Comparison of ENCODE assay signal across 8 cellular contexts in the genomic region with DNA sequence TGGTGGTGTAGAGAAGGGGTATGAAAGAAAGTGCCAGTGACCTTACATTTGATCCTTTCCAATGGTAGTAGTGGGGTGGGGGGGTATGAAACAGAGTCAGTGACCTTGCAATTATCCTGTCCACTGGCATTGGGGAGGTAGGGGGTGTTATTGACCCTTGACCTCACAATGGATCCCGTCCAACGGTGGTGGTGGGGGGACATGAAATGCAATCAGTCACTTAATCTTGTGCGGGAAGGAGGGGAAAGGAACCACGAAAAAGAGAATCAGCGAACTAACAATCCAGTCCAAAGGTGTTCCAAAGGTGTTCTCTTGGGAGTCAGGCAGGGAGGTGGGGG. TPM values are rescaled to one million over a fixed set of nuclear protein-coding genes. Genes with fewer than 3 reads are reported as not detected.
DNase-seq lines count a peak whose midpoint lies in the region; ATAC-seq and TF ChIP-seq lines count a peak whose summit lies in the region.

No MANE protein-coding gene starts in this region.

- POLR2A ChIA-PET in HEK293 (lab: Yijun Ruan, JAX) = interaction anchor here (0.8 kb wide), 1 partner anchor 31 kb away, joined by 3 read pairs; no protein-coding TSS in a partner anchor
- POLR2A ChIA-PET in activated CD8-positive, alpha-beta T cell treated with anti-CD3 and anti-CD28 coated beads, Interleukin-2, amount 10 ng/mL, durations not matched to agents 7 days and 5 days (lab: Charles Lee) = interaction anchor here (0.6 to 3.2 kb wide), 5 partner anchors 15 to 97 kb away, joined by 3 to 27 read pairs (median 4); no protein-coding TSS in a partner anchor

- H3K4me1 Mint-ChIP-seq in activated CD8-positive, alpha-beta T cell treated with anti-CD3 and anti-CD28 coated beads, Interleukin-2, amount 10 ng/mL, durations not matched to agents 7 days and 5 days (ENCODE audit: low read depth) = peaks cover 37% of the 10 kb centered on the region
- peaks cover 25% of the 10 kb centered on the region for H3K4me1 Mint-ChIP-seq in stimulated activated effector memory CD8-positive, alpha-beta T cell treated with anti-CD3 and anti-CD28 coated beads, Interleukin-12 subunit alpha, Interleukin-12 subunit beta, amount 100 ng/mL, for 72 hours

- H3K27ac Mint-ChIP-seq in activated CD8-positive, alpha-beta T cell treated with anti-CD3 and anti-CD28 coated beads, Interleukin-2, amount 10 ng/mL, durations not matched to agents 7 days and 5 days = peak overlapping the region; percentile 93
- peak overlapping the region; percentile 89 for H3K27ac Mint-ChIP-seq in stimulated activated effector memory CD8-positive, alpha-beta T cell treated with anti-CD3 and anti-CD28 coated beads, Interleukin-12 subunit alpha, Interleukin-12 subunit beta, amount 100 ng/mL, for 72 hours

- no peaks in the 10 kb centered on the region for H3K36me3 ChIP-seq in HEK293 (ENCODE audit: control insufficient read depth in 2 of 2, insufficient read depth in 1 of 2, low read length in 2 of 2)
- H3K36me3 ChIP-seq in iPS-18a (ENCODE audit: control insufficient read depth, low read depth, low read length) = no peaks in the 10 kb centered on the region

- CTCF ChIA-PET in HEK293 (lab: Yijun Ruan, JAX) = interaction anchor here (1.2 kb wide), 1 partner anchor 31 kb away, joined by 3 read pairs; no protein-coding TSS in a partner anchor
- CTCF ChIA-PET in activated CD8-positive, alpha-beta T cell treated with anti-CD3 and anti-CD28 coated beads, Interleukin-2, amount 10 ng/mL, durations not matched to agents 7 days and 5 days (lab: Charles Lee) = interaction anchor here (1.1 to 1.2 kb wide), 3 partner anchors 66 to 102 kb away, joined by 3 to 7 read pairs (median 3); no protein-coding TSS in a partner anchor

- ATAC-seq in activated CD8-positive, alpha-beta T cell treated with anti-CD3 and anti-CD28 coated beads, Interleukin-2, amount 10 ng/mL, durations not matched to agents 7 days and 5 days = no peak
- ATAC-seq in stimulated activated effector memory CD8-positive, alpha-beta T cell treated with anti-CD3 and anti-CD28 coated beads, Interleukin-12 subunit alpha, Interleukin-12 subunit beta, amount 100 ng/mL, for 72 hours = no peak
- ATAC-seq in GM18907 (IDR thresholded peaks at IDR 0.05; ENCODE audit: unreplicated experiment) (no peak), GM21360 (IDR thresholded peaks at IDR 0.05; ENCODE audit: unreplicated experiment) (no peak)

- no peaks in the 10 kb centered on the region for H3K9me3 Mint-ChIP-seq in activated CD8-positive, alpha-beta T cell treated with anti-CD3 and anti-CD28 coated beads, Interleukin-2, amount 10 ng/mL, durations not matched to agents 7 days and 5 days (ENCODE audit: insufficient read depth)
- H3K9me3 Mint-ChIP-seq in stimulated activated effector memory CD8-positive, alpha-beta T cell treated with anti-CD3 and anti-CD28 coated beads, Interleukin-12 subunit alpha, Interleukin-12 subunit beta, amount 100 ng/mL, for 72 hours = no peaks in the 10 kb centered on the region

- TF ChIP-seq CTCF in HEK293 (tag by site-specific recombination; IDR thresholded peaks at IDR 0.05) = no peak

- H3K27ac ChIP-seq in HEK293 (ENCODE audit: extremely low read depth, low read depth, low read length) (peak overlapping the region; percentile 69), iPS-18a (ENCODE audit: low read length) (peak overlapping the region; percentile 78)

- H3K36me3 Mint-ChIP-seq in activated CD8-positive, alpha-beta T cell treated with anti-CD3 and anti-CD28 coated beads, Interleukin-2, amount 10 ng/mL, durations not matched to agents 7 days and 5 days (ENCODE audit: low read depth) = peaks cover 6% of the 10 kb centered on the region
- peaks cover 5% of the 10 kb centered on the region for H3K36me3 Mint-ChIP-seq in stimulated activated effector memory CD8-positive, alpha-beta T cell treated with anti-CD3 and anti-CD28 coated beads, Interleukin-12 subunit alpha, Interleukin-12 subunit beta, amount 100 ng/mL, for 72 hours

- H3K27me3 ChIP-seq in iPS-18a (ENCODE audit: control insufficient read depth, insufficient read depth, low read length) = no peaks in the 10 kb centered on the region

- DNase-seq in activated CD8-positive, alpha-beta T cell treated with anti-CD3 and anti-CD28 coated beads, Interleukin-2, amount 10 ng/mL, durations not matched to agents 7 days and 5 days = no peak
- no peak for DNase-seq in stimulated activated effector memory CD8-positive, alpha-beta T cell treated with anti-CD3 and anti-CD28 coated beads, Interleukin-12 subunit alpha, Interleukin-12 subunit beta, amount 100 ng/mL, for 72 hours (ENCODE audit: low spot score in 2 of 2)
- DNase-seq in midbrain (lab: John Stamatoyannopoulos, UW) = no peak
- DNase-seq in OCI-M1 (lab: John Stamatoyannopoulos, UW) = no peak

- H3K9me3 ChIP-seq in HEK293 (ENCODE audit: control insufficient read depth, insufficient read depth, low read depth, low read length) (no peaks in the 10 kb centered on the region), iPS-18a (ENCODE audit: control insufficient read depth, low read depth, low read length) (no peaks in the 10 kb centered on the region)

- H3K4me3 ChIP-seq in HEK293 (ENCODE audit: low read depth, low read length) (peak overlapping the region; percentile 57), iPS-18a (ENCODE audit: low read length) (peak overlapping the region; percentile 87)

- H3K9ac ChIP-seq in iPS-18a (ENCODE audit: low read length) = peak overlapping the region; percentile 67

- peak overlapping the region; percentile 76 for H3K4me3 Mint-ChIP-seq in activated CD8-positive, alpha-beta T cell treated with anti-CD3 and anti-CD28 coated beads, Interleukin-2, amount 10 ng/mL, durations not matched to agents 7 days and 5 days
- H3K4me3 Mint-ChIP-seq in stimulated activated effector memory CD8-positive, alpha-beta T cell treated with anti-CD3 and anti-CD28 coated beads, Interleukin-12 subunit alpha, Interleukin-12 subunit beta, amount 100 ng/mL, for 72 hours = peak overlapping the region; percentile 76

- H3K27me3 Mint-ChIP-seq in activated CD8-positive, alpha-beta T cell treated with anti-CD3 and anti-CD28 coated beads, Interleukin-2, amount 10 ng/mL, durations not matched to agents 7 days and 5 days (ENCODE audit: low read depth) = peaks cover 2% of the 10 kb centered on the region

- peaks cover 11% of the 10 kb centered on the region; the same call in 1 of the 2 replicates for H3K4me1 ChIP-seq in HEK293 (ENCODE audit: control insufficient read depth, insufficient read depth, low read length)
- H3K4me1 ChIP-seq in iPS-18a (ENCODE audit: control insufficient read depth, low read depth, low read length) = peaks cover 12% of the 10 kb centered on the region

TF ChIP-seq in HEK293, 187 proteins besides CTCF, POLR2A, EP300 and RAD21:
- TF ChIP-seq KLF16 (tag by site-specific recombination; IDR thresholded peaks at IDR 0.05) (no peak), ZNF155 (tag by site-specific recombination; IDR thresholded peaks at IDR 0.05) (no peak), ZNF544 (tag by site-specific recombination; IDR thresholded peaks at IDR 0.05) (no peak), ZNF324 (tag by site-specific recombination; IDR thresholded peaks at IDR 0.05) (no peak), ZNF266 (tag by site-specific recombination; IDR thresholded peaks at IDR 0.05; ENCODE audit: low read depth) (no peak), ZNF416 (tag by site-specific recombination; IDR thresholded peaks at IDR 0.05) (no peak), ZNF658 (tag by site-specific recombination; IDR thresholded peaks at IDR 0.05) (no peak), ZFP37 (tag by site-specific recombination; IDR thresholded peaks at IDR 0.05) (no peak), ZNF157 (tag by site-specific recombination; IDR thresholded peaks at IDR 0.05) (no peak), ZNF239 (tag by site-specific recombination; IDR thresholded peaks at IDR 0.05) (no peak), PRDM1 (tag by site-specific recombination; IDR thresholded peaks at IDR 0.05) (no peak), ZNF114 (tag by site-specific recombination; IDR thresholded peaks at IDR 0.05) (no peak), ZNF148 (tag by site-specific recombination; IDR thresholded peaks at IDR 0.05; ENCODE audit: borderline replicate concordance) (no peak)
- TF ChIP-seq, protein P1, sequence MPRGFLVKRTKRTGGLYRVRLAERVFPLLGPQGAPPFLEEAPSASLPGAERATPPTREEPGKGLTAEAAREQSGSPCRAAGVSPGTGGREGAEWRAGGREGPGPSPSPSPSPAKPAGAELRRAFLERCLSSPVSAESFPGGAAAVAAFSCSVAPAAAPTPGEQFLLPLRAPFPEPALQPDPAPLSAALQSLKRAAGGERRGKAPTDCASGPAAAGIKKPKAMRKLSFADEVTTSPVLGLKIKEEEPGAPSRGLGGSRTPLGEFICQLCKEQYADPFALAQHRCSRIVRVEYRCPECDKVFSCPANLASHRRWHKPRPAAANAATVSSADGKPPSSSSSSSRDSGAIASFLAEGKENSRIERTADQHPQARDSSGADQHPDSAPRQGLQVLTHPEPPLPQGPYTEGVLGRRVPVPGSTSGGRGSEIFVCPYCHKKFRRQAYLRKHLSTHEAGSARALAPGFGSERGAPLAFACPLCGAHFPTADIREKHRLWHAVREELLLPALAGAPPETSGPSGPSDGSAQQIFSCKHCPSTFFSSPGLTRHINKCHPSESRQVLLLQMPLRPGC (tag by site-specific recombination; IDR thresholded peaks at IDR 0.05) = no peak

RNA-seq across cellular contexts. Expression of gene PDK3, which starts 0.6 kb away (rescaled TPM):
- 10 to 100 TPM; 30.0 to 31.5 TPM for total RNA-seq in activated CD8-positive, alpha-beta T cell treated with anti-CD3 and anti-CD28 coated beads, Interleukin-2, amount 10 ng/mL, durations not matched to agents 7 days and 5 days
